Comparison of ENCODE assay signal across 14 cellular contexts in genomic region chrX:56745019-56745418, GRCh38. TPM values are rescaled to one million over a fixed set of nuclear protein-coding genes. Genes with fewer than 3 reads are reported as not detected.
DNase-seq lines count a peak whose midpoint lies in the region; ATAC-seq and TF ChIP-seq lines count a peak whose summit lies in the region.
"Had no signal": no experiment of that assay in that cellular context is flagged by ENCODE, and none has a peak within 500 bp of the region (broad histone marks: within the 10 kb centered on the region; RNA-seq: fewer than 3 reads in every experiment).

No MANE protein-coding gene starts in this region.

- peaks cover 2 to 3% of the 10 kb centered on the region in 2 donors for H3K9me3 Mint-ChIP-seq in activated T-cell treated with anti-CD3 and anti-CD28 coated beads, Interleukin-2, amount 50 U/mL, for 72 hours
- no peaks in the 10 kb centered on the region for H3K9me3 Mint-ChIP-seq in stimulated activated memory B cell treated with anti-CD40 and anti-IgM and Interleukin-4, amounts not matched to agents 10 μg/mL and 1 μg/mL and 100 μg/mL, for 72 hours
- peaks cover 10% of the 10 kb centered on the region for H3K9me3 Mint-ChIP-seq in type B pancreatic cell
- H3K9me3 Mint-ChIP-seq: central memory CD8-positive, alpha-beta T cell had no signal

- in situ Hi-C loops in HAP-1 (cut with MboI; ENCODE audit: low sequenced_read_pairs) = loop anchor here (25.0 kb wide), 1 partner anchor 458 kb away; no protein-coding TSS in a partner anchor

- peaks cover 13% of the 10 kb centered on the region for H3K4me1 Mint-ChIP-seq in activated T-cell treated with anti-CD3 and anti-CD28 coated beads, Interleukin-2, amount 50 U/mL, for 72 hours (ENCODE audit: low read depth)
- H3K4me1 Mint-ChIP-seq in stimulated activated memory B cell treated with anti-CD40 and anti-IgM and Interleukin-4, amounts not matched to agents 10 μg/mL and 1 μg/mL and 100 μg/mL, for 72 hours = peaks cover 5% of the 10 kb centered on the region
- no peaks in the 10 kb centered on the region for H3K4me1 Mint-ChIP-seq in type B pancreatic cell (ENCODE audit: unreplicated experiment)

- H3K27ac Mint-ChIP-seq in activated T-cell treated with anti-CD3 and anti-CD28 coated beads, Interleukin-2, amount 50 U/mL, for 72 hours = no peak overlapping the region
- H3K27ac Mint-ChIP-seq in stimulated activated memory B cell treated with anti-CD40 and anti-IgM and Interleukin-4, amounts not matched to agents 10 μg/mL and 1 μg/mL and 100 μg/mL, for 72 hours = no peak overlapping the region
- no peak overlapping the region for H3K27ac Mint-ChIP-seq in type B pancreatic cell
- H3K27ac Mint-ChIP-seq: B cell had no signal

- H3K9me3 ChIP-seq in HAP-1 = no peaks in the 10 kb centered on the region; the same call in 1 of the 2 replicates
- H3K9me3 ChIP-seq: mucosa of descending colon had no signal

- H3K4me3 ChIP-seq in NB4 (ENCODE audit: low read depth, low read length) (no peak overlapping the region), HAP-1 (no peak overlapping the region)
- H3K4me3 ChIP-seq: heart right ventricle, mucosa of descending colon had no signal

- H3K27me3 Mint-ChIP-seq in activated T-cell treated with anti-CD3 and anti-CD28 coated beads, Interleukin-2, amount 50 U/mL, for 72 hours (ENCODE audit: low read depth) = peaks cover 28% of the 10 kb centered on the region
- H3K27me3 Mint-ChIP-seq in stimulated activated memory B cell treated with anti-CD40 and anti-IgM and Interleukin-4, amounts not matched to agents 10 μg/mL and 1 μg/mL and 100 μg/mL, for 72 hours = no peaks in the 10 kb centered on the region
- H3K27me3 Mint-ChIP-seq in type B pancreatic cell = no peaks in the 10 kb centered on the region
- H3K27me3 Mint-ChIP-seq: B cell; central memory CD8-positive, alpha-beta T cell had no signal

- no peaks in the 10 kb centered on the region for H3K27me3 ChIP-seq in HAP-1 (ENCODE audit: low read depth)

- H3K36me3 ChIP-seq in HAP-1 (replicated peaks) = peaks cover 8% of the 10 kb centered on the region
- H3K36me3 ChIP-seq: heart right ventricle had no signal

- H3K4me3 Mint-ChIP-seq in activated T-cell treated with anti-CD3 and anti-CD28 coated beads, Interleukin-2, amount 50 U/mL, for 72 hours = peak overlapping the region in 1 of 2 donors; percentile 16
- H3K4me3 Mint-ChIP-seq in stimulated activated memory B cell treated with anti-CD40 and anti-IgM and Interleukin-4, amounts not matched to agents 10 μg/mL and 1 μg/mL and 100 μg/mL, for 72 hours = no peak overlapping the region
- H3K4me3 Mint-ChIP-seq in type B pancreatic cell = no peak overlapping the region
- H3K4me3 Mint-ChIP-seq: B cell; central memory CD8-positive, alpha-beta T cell had no signal

- peak; percentile 36 to 43 for ATAC-seq in activated T-cell treated with anti-CD3 and anti-CD28 coated beads, Interleukin-2, amount 50 U/mL, for 72 hours (replicated peaks in 1 of 2)
- peak; percentile 75 for ATAC-seq in esophagus mucosa
- ATAC-seq in stimulated activated naive CD8-positive, alpha-beta T cell treated with anti-CD3 and anti-CD28 coated beads, Interleukin-15, Interleukin-2, amounts not matched to agents 100 U/mL and 50 U/mL, for 24 hours = peak; percentile 83
- no peak for ATAC-seq in stimulated activated memory B cell treated with anti-CD40 and anti-IgM and Interleukin-4, amounts not matched to agents 10 μg/mL and 1 μg/mL and 100 μg/mL, for 72 hours
- ATAC-seq: mucosa of descending colon had no signal

- DNase-seq in activated T-cell treated with anti-CD3 and anti-CD28 coated beads, Interleukin-2, amount 50 U/mL, for 72 hours = no peak
- no peak for DNase-seq in activated T-cell treated with anti-CD3 and anti-CD28 coated beads, Interleukin-2, amount 50 U/mL, for 1 hour
- DNase-seq in NB4 (ENCODE audit: low read depth) (peak; percentile 27), HAP-1 (ENCODE audit: low spot score in 2 of 2) (no peak), type B pancreatic cell (ENCODE audit: extremely low spot score, unreplicated experiment) (no peak)
- DNase-seq in stimulated activated naive CD8-positive, alpha-beta T cell treated with anti-CD3 and anti-CD28 coated beads, Interleukin-15, Interleukin-2, amounts not matched to agents 100 U/mL and 50 U/mL, for 24 hours = no peak
- DNase-seq: heart right ventricle, mucosa of descending colon, NCI-H526 treated with DMSO at 0.1 percent for 48 hours, T-helper 1 cell had no signal

- TF ChIP-seq POLR2A in NB4 (IDR thresholded peaks at IDR 0.05; ENCODE audit: extremely low read depth, insufficient read length) = no peak

- H3K4me1 ChIP-seq in HAP-1 = no peaks in the 10 kb centered on the region

- H3K36me3 Mint-ChIP-seq in activated T-cell treated with anti-CD3 and anti-CD28 coated beads, Interleukin-2, amount 50 U/mL, for 72 hours (ENCODE audit: insufficient read depth in 2 of 2) = peaks cover 17 to 24% of the 10 kb centered on the region in 2 donors
- H3K36me3 Mint-ChIP-seq in stimulated activated memory B cell treated with anti-CD40 and anti-IgM and Interleukin-4, amounts not matched to agents 10 μg/mL and 1 μg/mL and 100 μg/mL, for 72 hours = peaks cover 43% of the 10 kb centered on the region
- H3K36me3 Mint-ChIP-seq in type B pancreatic cell = peaks cover 32% of the 10 kb centered on the region

- TF ChIP-seq CTCF in NB4 (IDR thresholded peaks at IDR 0.05; ENCODE audit: low read depth, low read length) = no peak
- no peak for TF ChIP-seq CTCF in type B pancreatic cell (conservative IDR thresholded peaks at IDR 0.05)

RNA-seq across cellular contexts. Expression of gene NBDY, which starts 16.0 kb away (rescaled TPM):
- total RNA-seq in activated T-cell treated with anti-CD3 and anti-CD28 coated beads, Interleukin-2, amount 50 U/mL, for 72 hours = 10 to 100 TPM; 57.7 to 66.5 TPM
- total RNA-seq in esophagus mucosa (34.2 TPM), type B pancreatic cell (ENCODE audit: low replicate concordance) (52.5 and 55.1 TPM in 2 replicates)
